Comparison of ENCODE assay signal across 14 cellular contexts in genomic region chr15:28012231-28012630, GRCh38.
DNase-seq lines count a peak whose midpoint lies in the region; ATAC-seq and TF ChIP-seq lines count a peak whose summit lies in the region.
"Had no signal": no experiment of that assay in that cellular context is flagged by ENCODE, and none has a peak within 500 bp of the region (broad histone marks: within the 10 kb centered on the region; RNA-seq: fewer than 3 reads in every experiment).

No MANE protein-coding gene starts in this region.

- H3K27ac Mint-ChIP-seq in activated CD8-positive, alpha-beta T cell treated with anti-CD3 and anti-CD28 coated beads, Interleukin-2, amount 10 ng/mL, durations not matched to agents 7 days and 5 days: no peak overlapping the region
- H3K27ac Mint-ChIP-seq in activated CD8-positive, alpha-beta T cell treated with anti-CD3 and anti-CD28 coated beads for 36 hours: no peak overlapping the region
- H3K27ac Mint-ChIP-seq: B cell; CD4-positive, alpha-beta T cell; CD8-positive, alpha-beta T cell had no signal

- H3K9me3 Mint-ChIP-seq in activated CD8-positive, alpha-beta T cell treated with anti-CD3 and anti-CD28 coated beads, Interleukin-2, amount 10 ng/mL, durations not matched to agents 7 days and 5 days (ENCODE audit: insufficient read depth): no peaks in the 10 kb centered on the region
- H3K9me3 Mint-ChIP-seq in activated CD8-positive, alpha-beta T cell treated with anti-CD3 and anti-CD28 coated beads for 36 hours: no peaks in the 10 kb centered on the region
- H3K9me3 Mint-ChIP-seq: CD4-positive, alpha-beta T cell had no signal

- DNase-seq in activated CD8-positive, alpha-beta T cell treated with anti-CD3 and anti-CD28 coated beads, Interleukin-2, amount 10 ng/mL, durations not matched to agents 7 days and 5 days: peak; percentile 5
- no peak for DNase-seq in activated CD8-positive, alpha-beta T cell treated with anti-CD3 and anti-CD28 coated beads for 36 hours
- peak; percentile 65 for DNase-seq in mesenteric fat pad (ENCODE audit: low spot score)
- no peak for DNase-seq in ureter (ENCODE audit: low spot score)
- DNase-seq in cerebellar cortex (ENCODE audit: low spot score): no peak
- DNase-seq: AML-193; Caco-2; Calu3; CD4-positive, alpha-beta T cell; CD8-positive, alpha-beta T cell; DMS79 treated with DMSO at 0.1 percent for 48 hours; GF-D8 had no signal

- H3K4me1 Mint-ChIP-seq in activated CD8-positive, alpha-beta T cell treated with anti-CD3 and anti-CD28 coated beads, Interleukin-2, amount 10 ng/mL, durations not matched to agents 7 days and 5 days (ENCODE audit: low read depth): no peaks in the 10 kb centered on the region
- H3K4me1 Mint-ChIP-seq in activated CD8-positive, alpha-beta T cell treated with anti-CD3 and anti-CD28 coated beads for 36 hours (ENCODE audit: low read depth): no peaks in the 10 kb centered on the region
- H3K4me1 Mint-ChIP-seq: B cell had no signal

- intact Hi-C loops in activated CD8-positive, alpha-beta T cell treated with anti-CD3 and anti-CD28 coated beads for 36 hours (cut with micrococcal nuclease): no loop called here

- H3K36me3 Mint-ChIP-seq in activated CD8-positive, alpha-beta T cell treated with anti-CD3 and anti-CD28 coated beads, Interleukin-2, amount 10 ng/mL, durations not matched to agents 7 days and 5 days (ENCODE audit: low read depth): no peaks in the 10 kb centered on the region
- H3K36me3 Mint-ChIP-seq in activated CD8-positive, alpha-beta T cell treated with anti-CD3 and anti-CD28 coated beads for 36 hours (ENCODE audit: low read depth): no peaks in the 10 kb centered on the region
- H3K36me3 Mint-ChIP-seq: CD8-positive, alpha-beta T cell had no signal

- no peak for TF ChIP-seq CTCF in activated CD8-positive, alpha-beta T cell treated with anti-CD3 and anti-CD28 coated beads for 36 hours (IDR thresholded peaks at IDR 0.05)

- H3K4me3 Mint-ChIP-seq in activated CD8-positive, alpha-beta T cell treated with anti-CD3 and anti-CD28 coated beads, Interleukin-2, amount 10 ng/mL, durations not matched to agents 7 days and 5 days: no peak overlapping the region
- H3K4me3 Mint-ChIP-seq in activated CD8-positive, alpha-beta T cell treated with anti-CD3 and anti-CD28 coated beads for 36 hours: no peak overlapping the region
- H3K4me3 Mint-ChIP-seq: B cell; CD4-positive, alpha-beta T cell; CD8-positive, alpha-beta T cell had no signal

- CTCF ChIA-PET in activated CD8-positive, alpha-beta T cell treated with anti-CD3 and anti-CD28 coated beads, Interleukin-2, amount 10 ng/mL, durations not matched to agents 7 days and 5 days (lab: Charles Lee): no interaction called here
- CTCF ChIA-PET in activated CD8-positive, alpha-beta T cell treated with anti-CD3 and anti-CD28 coated beads for 36 hours (lab: Charles Lee): no interaction called here

- ATAC-seq in activated CD8-positive, alpha-beta T cell treated with anti-CD3 and anti-CD28 coated beads, Interleukin-2, amount 10 ng/mL, durations not matched to agents 7 days and 5 days: no peak
- no peak for ATAC-seq in activated CD8-positive, alpha-beta T cell treated with anti-CD3 and anti-CD28 coated beads for 36 hours
- ATAC-seq: A549; CD8-positive, alpha-beta T cell had no signal

- no peaks in the 10 kb centered on the region for H3K27me3 Mint-ChIP-seq in activated CD8-positive, alpha-beta T cell treated with anti-CD3 and anti-CD28 coated beads, Interleukin-2, amount 10 ng/mL, durations not matched to agents 7 days and 5 days (ENCODE audit: low read depth)
- no peaks in the 10 kb centered on the region for H3K27me3 Mint-ChIP-seq in activated CD8-positive, alpha-beta T cell treated with anti-CD3 and anti-CD28 coated beads for 36 hours
- H3K27me3 Mint-ChIP-seq: B cell; CD4-positive, alpha-beta T cell had no signal

- POLR2A ChIA-PET in activated CD8-positive, alpha-beta T cell treated with anti-CD3 and anti-CD28 coated beads, Interleukin-2, amount 10 ng/mL, durations not matched to agents 7 days and 5 days (lab: Charles Lee): no interaction called here
- POLR2A ChIA-PET in activated CD8-positive, alpha-beta T cell treated with anti-CD3 and anti-CD28 coated beads for 36 hours (lab: Charles Lee): no interaction called here

Comparison
In these comparisons a context has a peak if more than half of its experiments do, and no peak if none do; other contexts are left out.
1. DNase-seq: peak in activated CD8-positive, alpha-beta T cell treated with anti-CD3 and anti-CD28 coated beads, Interleukin-2, amount 10 ng/mL, durations not matched to agents 7 days and 5 days (single experiment) and mesenteric fat pad (single experiment); none in activated CD8-positive, alpha-beta T cell treated with anti-CD3 and anti-CD28 coated beads for 36 hours (single experiment), ureter (single experiment) and cerebellar cortex (single experiment).